Comparison of ENCODE assay signal across 14 cellular contexts in genomic region chr7:98186452-98187137, GRCh38. TPM values are rescaled to one million over a fixed set of nuclear protein-coding genes. Genes with fewer than 3 reads are reported as not detected.
DNase-seq lines count a peak whose midpoint lies in the region; ATAC-seq and TF ChIP-seq lines count a peak whose summit lies in the region.
"Had no signal": no experiment of that assay in that cellular context is flagged by ENCODE, and none has a peak within 500 bp of the region (broad histone marks: within the 10 kb centered on the region; RNA-seq: fewer than 3 reads in every experiment).

No MANE protein-coding gene starts in this region.

- 70% methylated on average over 9 of the region's 9 CpGs for WGBS in esophagus muscularis mucosa
- 80 to 87% methylated on average over 9 of the region's 9 CpGs for WGBS in sigmoid colon, 2 donors

- TF ChIP-seq CTCF in esophagus muscularis mucosa (IDR thresholded peaks at IDR 0.05) (no peak), sigmoid colon (IDR thresholded peaks at IDR 0.05) (no peak)

- no peak for TF ChIP-seq EP300 in esophagus muscularis mucosa (IDR thresholded peaks at IDR 0.05)
- no peak for TF ChIP-seq EP300 in sigmoid colon (IDR thresholded peaks at IDR 0.05)

- no peaks in the 10 kb centered on the region for H3K27me3 Mint-ChIP-seq in activated CD4-positive, alpha-beta T cell treated with anti-CD3 and anti-CD28 coated beads for 36 hours
- H3K27me3 Mint-ChIP-seq: CD4-positive, CD25-positive, alpha-beta regulatory T cell had no signal

- no peak overlapping the region for H3K4me3 Mint-ChIP-seq in activated CD4-positive, alpha-beta T cell treated with anti-CD3 and anti-CD28 coated beads for 36 hours
- H3K4me3 Mint-ChIP-seq: mesothelial cell of epicardium had no signal

- H3K9me3 ChIP-seq in esophagus muscularis mucosa (no peaks in the 10 kb centered on the region), sigmoid colon (no peaks in the 10 kb centered on the region)

- TF ChIP-seq POLR2A in esophagus muscularis mucosa (IDR thresholded peaks at IDR 0.05; ENCODE audit: low read depth) (no peak), sigmoid colon (IDR thresholded peaks at IDR 0.05) (no peak)

- H3K36me3 ChIP-seq in esophagus muscularis mucosa (peaks cover 11 to 41% (median 21%) of the 10 kb centered on the region in 4 donors), sigmoid colon (peaks cover 0 to 16% (median 4%) of the 10 kb centered on the region in 4 donors)

- no peaks in the 10 kb centered on the region for H3K4me1 Mint-ChIP-seq in activated CD4-positive, alpha-beta T cell treated with anti-CD3 and anti-CD28 coated beads for 36 hours
- H3K4me1 Mint-ChIP-seq: mesothelial cell of epicardium had no signal

- H3K9me3 Mint-ChIP-seq in activated CD4-positive, alpha-beta T cell treated with anti-CD3 and anti-CD28 coated beads for 36 hours (ENCODE audit: low read depth), result no peaks in the 10 kb centered on the region

- POLR2A ChIA-PET in activated CD4-positive, alpha-beta T cell treated with anti-CD3 and anti-CD28 coated beads for 36 hours (lab: Charles Lee), result interaction anchor here (0.6 kb wide), 1 partner anchor 36 kb away, joined by 3 read pairs; no protein-coding TSS in a partner anchor

- peak; percentile 22 for DNase-seq in Daoy (ENCODE audit: low read depth)
- DNase-seq in SIG-M5 treated with dmso at 0.1 percent for 504 hours (lab: John Stamatoyannopoulos, UW; ENCODE audit: unreplicated experiment), result peak; percentile 74
- no peak for DNase-seq in esophagus muscularis mucosa (ENCODE audit: extremely low spot score)
- DNase-seq in sigmoid colon, result no peak
- no peak for DNase-seq in activated CD4-positive, alpha-beta T cell treated with anti-CD3 and anti-CD28 coated beads for 36 hours
- DNase-seq in NCI-H128 (lab: John Stamatoyannopoulos, UW; ENCODE audit: unreplicated experiment), result no peak
- no peak for DNase-seq in HuH-7.5 (ENCODE audit: low spot score)
- DNase-seq: activated T-cell treated with anti-CD3 and anti-CD28 coated beads, Interleukin-2, amount 50 U/mL, for 48 hours; CD4-positive, CD25-positive, alpha-beta regulatory T cell; hippocampal formation; NCI-H1930 had no signal

- H3K27ac ChIP-seq in esophagus muscularis mucosa (replicated peaks in 1 of 4) (peak overlapping the region; percentile 11 to 56 (median 50)), sigmoid colon (peak overlapping the region; percentile 43 to 83 (median 65))

- no peak overlapping the region for H3K27ac Mint-ChIP-seq in activated CD4-positive, alpha-beta T cell treated with anti-CD3 and anti-CD28 coated beads for 36 hours
- H3K27ac Mint-ChIP-seq: CD4-positive, CD25-positive, alpha-beta regulatory T cell; mesothelial cell of epicardium had no signal

- intact Hi-C loops in esophagus muscularis mucosa (cut with DNase I) (no loop called here), sigmoid colon (cut with DNase I) (no loop called here)
- intact Hi-C loops in activated CD4-positive, alpha-beta T cell treated with anti-CD3 and anti-CD28 coated beads for 36 hours (cut with DNase I, micrococcal nuclease), result no loop called here

- no peaks in the 10 kb centered on the region for H3K27me3 ChIP-seq in esophagus muscularis mucosa
- no peaks in the 10 kb centered on the region for H3K27me3 ChIP-seq in sigmoid colon

- H3K4me1 ChIP-seq in esophagus muscularis mucosa, result peaks cover 0 to 13% (median 3%) of the 10 kb centered on the region in 4 donors
- H3K4me1 ChIP-seq in sigmoid colon, result peaks cover 0 to 18% (median 12%) of the 10 kb centered on the region in 4 donors

- no peak for ATAC-seq in HG03571 (IDR thresholded peaks at IDR 0.05; ENCODE audit: unreplicated experiment)
- ATAC-seq in activated CD4-positive, alpha-beta T cell treated with anti-CD3 and anti-CD28 coated beads for 36 hours, result no peak

- CTCF ChIA-PET in activated CD4-positive, alpha-beta T cell treated with anti-CD3 and anti-CD28 coated beads for 36 hours (lab: Charles Lee), result interaction anchor here (1.1 kb wide), 1 partner anchor 165 kb away, joined by 3 read pairs; no protein-coding TSS in a partner anchor

- peaks cover 30% of the 10 kb centered on the region for H3K36me3 Mint-ChIP-seq in activated CD4-positive, alpha-beta T cell treated with anti-CD3 and anti-CD28 coated beads for 36 hours (ENCODE audit: low read depth)

- H3K4me3 ChIP-seq in esophagus muscularis mucosa (no peak overlapping the region), sigmoid colon (peak overlapping the region in 1 of 4 donors; percentile 13)
- H3K4me3 ChIP-seq: skin epidermis had no signal

RNA-seq across cellular contexts. Expression of gene BHLHA15, which starts 24.6 kb away (rescaled TPM):
- total RNA-seq in Daoy (2014; rRNA removed; shearing (Covaris generic)), result not detected in 2 replicates
- total RNA-seq in esophagus muscularis mucosa (not detected), sigmoid colon (not detected)
- polyA plus RNA-seq in sigmoid colon, result 1 to 10 TPM in 2 of 3 donors, not detected in 1; 1.2 to 1.4 TPM
- under 1 TPM; 0.23 to 0.47 TPM for total RNA-seq in activated CD4-positive, alpha-beta T cell treated with anti-CD3 and anti-CD28 coated beads for 36 hours
- total RNA-seq: CD4-positive, CD25-positive, alpha-beta regulatory T cell; mesothelial cell of epicardium had no signal
- polyA plus RNA-seq: CD4-positive, CD25-positive, alpha-beta regulatory T cell had no signal

Comparison
In these comparisons a context has a peak if more than half of its experiments do, and no peak if none do; other contexts are left out.
1. DNase-seq: peak in Daoy (single experiment) and SIG-M5 treated with dmso at 0.1 percent for 504 hours (single experiment); none in esophagus muscularis mucosa (single experiment), sigmoid colon (single experiment), activated CD4-positive, alpha-beta T cell treated with anti-CD3 and anti-CD28 coated beads for 36 hours (single experiment), NCI-H128 (single experiment) and HuH-7.5 (single experiment).